11 cellular contexts compared by ENCODE assay signal in the genomic region with DNA sequence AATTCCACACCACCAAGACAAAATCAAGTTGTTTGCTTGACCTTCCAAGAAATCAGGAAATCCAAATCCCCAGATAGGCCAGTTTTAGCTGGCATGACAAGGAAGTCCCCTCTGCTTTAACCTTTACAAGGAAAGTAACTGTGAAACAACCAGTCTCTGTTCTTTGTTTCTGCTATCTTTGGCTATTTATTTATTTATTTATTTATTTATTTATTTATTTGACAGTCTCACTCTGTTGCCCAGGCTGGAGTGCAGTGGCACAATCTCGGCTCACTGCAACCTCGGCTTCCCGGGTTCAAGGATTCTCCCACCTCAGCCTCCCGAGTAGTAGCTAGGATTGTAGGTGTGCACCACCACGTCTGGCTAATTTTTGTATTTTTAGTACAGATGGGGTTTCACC. TPM values are rescaled to one million over a fixed set of nuclear protein-coding genes. Genes with fewer than 3 reads are reported as not detected.
"Had no signal": no experiment of that assay in that cellular context is flagged by ENCODE, and none has a peak within 500 bp of the region (broad histone marks: within the 10 kb centered on the region; RNA-seq: fewer than 3 reads in every experiment).

No MANE protein-coding gene starts in this region.

- ATAC-seq: HCT116 had no signal

- H3K4me1 ChIP-seq: HAP-1 had no signal

- H3K9ac ChIP-seq: KMS-11 had no signal

- H3K36me3 Mint-ChIP-seq: IgD-negative memory B cell had no signal

- H3K27me3 Mint-ChIP-seq: IgD-negative memory B cell had no signal

- H3K27ac Mint-ChIP-seq: IgD-negative memory B cell had no signal

- H3K4me3 ChIP-seq: HAP-1 had no signal

- H3K27ac ChIP-seq: HL-60, KMS-11 had no signal

- H3K36me3 ChIP-seq: HAP-1 had no signal

- H3K4me2 ChIP-seq: KMS-11 had no signal

- H3K9me3 ChIP-seq: HAP-1 had no signal

- DNase-seq: GOT3, KBM-7 had no signal

RNA-seq across cellular contexts. Expression of a gene that starts 38.5 kb away (rescaled TPM):
- total RNA-seq: H4, H7, HepG2, HT1080 had no signal
- polyA plus RNA-seq: HepG2 had no signal
